ENCODE assay signal across 31 cellular contexts in the genomic region with DNA sequence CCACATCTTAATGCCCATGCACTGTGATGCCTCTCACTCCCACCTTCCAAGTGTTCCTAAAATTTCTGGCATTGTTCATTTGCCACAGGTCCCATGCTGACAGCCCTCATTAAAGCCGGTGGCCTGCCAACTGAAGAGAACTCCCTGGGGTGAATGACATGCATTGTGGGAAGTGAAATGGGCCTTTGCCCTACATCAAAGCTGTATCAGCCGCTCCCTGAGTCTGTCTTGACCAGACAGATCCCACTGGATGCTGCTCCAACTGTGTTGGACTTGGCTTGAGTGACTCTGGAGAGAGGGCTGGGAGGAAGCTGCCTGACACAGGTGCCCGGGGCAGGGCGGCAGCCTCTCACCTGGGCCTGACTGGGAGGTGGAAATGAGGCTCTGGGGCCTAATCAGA. TPM values are rescaled to one million over a fixed set of nuclear protein-coding genes. Genes with fewer than 3 reads are reported as not detected.
"Had no signal": no experiment of that assay in that cellular context is flagged by ENCODE, and none has a peak within 500 bp of the region (broad histone marks: within the 10 kb centered on the region; RNA-seq: fewer than 3 reads in every experiment).

No MANE protein-coding gene starts in this region.

- H3K9me3 ChIP-seq: colonic mucosa, gastrocnemius medialis, prostate gland, right atrium auricular region, suprapubic skin, transverse colon, upper lobe of right lung, uterus had no signal

- H3K36me3 Mint-ChIP-seq: mesothelial cell of epicardium; naive thymus-derived CD4-positive, alpha-beta T cell; neural progenitor cell had no signal

- H3K9me3 Mint-ChIP-seq: dendritic cell treated with granulocyte-macrophage colony-stimulating factor and Interleukin-4, amounts not matched to agents 40 ng/mL and 50 ng/mL, for 4 days; stimulated activated naive CD8-positive, alpha-beta T cell treated with anti-CD3 and anti-CD28 coated beads, Interleukin-15, amount 100 ng/mL, for 72 hours had no signal

- ATAC-seq: esophagus mucosa; gastrocnemius medialis; naive thymus-derived CD4-positive, alpha-beta T cell; stimulated activated naive CD8-positive, alpha-beta T cell treated with anti-CD3 and anti-CD28 coated beads, Interleukin-15, amount 100 ng/mL, for 72 hours; upper lobe of right lung had no signal

- H3K36me3 ChIP-seq: colonic mucosa, gastrocnemius medialis, neural progenitor cell, prostate gland, right atrium auricular region, spleen, suprapubic skin, transverse colon, upper lobe of right lung, uterus had no signal

- H3K27ac ChIP-seq: colonic mucosa, epithelial cell of prostate, gastrocnemius medialis, neural progenitor cell, prostate gland, right atrium auricular region, skin epidermis, spleen, suprapubic skin, transverse colon, upper lobe of right lung, uterus had no signal

- H3K9ac ChIP-seq: neural progenitor cell had no signal

- H3K4me3 Mint-ChIP-seq: dendritic cell treated with granulocyte-macrophage colony-stimulating factor and Interleukin-4, amounts not matched to agents 40 ng/mL and 50 ng/mL, for 4 days; endodermal cell; mesothelial cell of epicardium; naive thymus-derived CD4-positive, alpha-beta T cell; nephron; neural progenitor cell; stimulated activated naive CD8-positive, alpha-beta T cell treated with anti-CD3 and anti-CD28 coated beads, Interleukin-15, amount 100 ng/mL, for 72 hours had no signal

- DNase-seq: colonic mucosa; effector CD8-positive, alpha-beta T cell; endodermal cell; foreskin fibroblast; gastrocnemius medialis; head of caudate nucleus; mesenchymal stem cell; naive thymus-derived CD4-positive, alpha-beta T cell; nucleus accumbens; spleen; stimulated activated CD4-positive, alpha-beta T cell treated with anti-CD3 and anti-CD28 coated beads, Interleukin-4, amount 100 ng/mL, for 4 hours; stimulated activated naive CD4-positive, alpha-beta T cell; stimulated activated naive CD8-positive, alpha-beta T cell treated with anti-CD3 and anti-CD28 coated beads, Interleukin-15, amount 100 ng/mL, for 72 hours; transverse colon; upper lobe of right lung; uterus had no signal

- H3K27ac Mint-ChIP-seq: dendritic cell treated with granulocyte-macrophage colony-stimulating factor and Interleukin-4, amounts not matched to agents 40 ng/mL and 50 ng/mL, for 4 days; endodermal cell; mesothelial cell of epicardium; naive thymus-derived CD4-positive, alpha-beta T cell; nephron; neural progenitor cell; stimulated activated naive CD8-positive, alpha-beta T cell treated with anti-CD3 and anti-CD28 coated beads, Interleukin-15, amount 100 ng/mL, for 72 hours had no signal

- H3K4me3 ChIP-seq: colonic mucosa, gastrocnemius medialis, neural progenitor cell, prostate gland, right atrium auricular region, skin epidermis, spleen, suprapubic skin, transverse colon, upper lobe of right lung, uterus had no signal

- H3K4me1 ChIP-seq: colonic mucosa, gastrocnemius medialis, neural progenitor cell, prostate gland, right atrium auricular region, spleen, suprapubic skin, transverse colon, upper lobe of right lung, uterus had no signal

- H3K4me1 Mint-ChIP-seq: mesothelial cell of epicardium; naive thymus-derived CD4-positive, alpha-beta T cell; nephron; stimulated activated naive CD8-positive, alpha-beta T cell treated with anti-CD3 and anti-CD28 coated beads, Interleukin-15, amount 100 ng/mL, for 72 hours had no signal

- H3K27me3 ChIP-seq: colonic mucosa, gastrocnemius medialis, neural progenitor cell, right atrium auricular region, spleen, suprapubic skin, transverse colon, upper lobe of right lung, uterus had no signal

RNA-seq across cellular contexts. Expression of gene SEC14L4, which starts 8.8 kb away (rescaled TPM):
- total RNA-seq: colonic mucosa; esophagus mucosa; glomerular endothelial cell; lung microvascular endothelial cell; naive thymus-derived CD4-positive, alpha-beta T cell; osteocyte; right atrium auricular region; transverse colon had no signal
- polyA plus RNA-seq: naive thymus-derived CD4-positive, alpha-beta T cell had no signal

RNA-seq across cellular contexts. Expression of gene SEC14L6, which starts 32.3 kb away (rescaled TPM):
- total RNA-seq: colonic mucosa; esophagus mucosa; gastrocnemius medialis; lung microvascular endothelial cell; naive thymus-derived CD4-positive, alpha-beta T cell had no signal
- polyA plus RNA-seq: keratinocyte; naive thymus-derived CD4-positive, alpha-beta T cell had no signal

RNA-seq across cellular contexts. Expression of gene SEC14L3, which starts 42.4 kb away (rescaled TPM):
- total RNA-seq: colonic mucosa; endodermal cell; esophagus mucosa; gastrocnemius medialis; glomerular endothelial cell; lung microvascular endothelial cell; mesothelial cell of epicardium; mucosa of gallbladder; naive thymus-derived CD4-positive, alpha-beta T cell; osteocyte; prostate gland; right atrium auricular region; spleen; suprapubic skin; transverse colon; upper lobe of right lung; uterus had no signal
- polyA plus RNA-seq: keratinocyte; naive thymus-derived CD4-positive, alpha-beta T cell; spleen had no signal
